9 cellular contexts compared by ENCODE assay signal in genomic region chr11:120334894-120335462, GRCh38. TPM values are rescaled to one million over a fixed set of nuclear protein-coding genes. Genes with fewer than 3 reads are reported as not detected.
DNase-seq lines count a peak whose midpoint lies in the region; ATAC-seq and TF ChIP-seq lines count a peak whose summit lies in the region.
"Had no signal": no experiment of that assay in that cellular context is flagged by ENCODE, and none has a peak within 500 bp of the region (broad histone marks: within the 10 kb centered on the region; RNA-seq: fewer than 3 reads in every experiment).

No MANE protein-coding gene starts in this region.

- H3K4me3 Mint-ChIP-seq in Calu3 (ENCODE audit: low read depth, unreplicated experiment), result peak overlapping the region; percentile 93
- H3K4me3 Mint-ChIP-seq in activated CD4-positive, alpha-beta memory T cell treated with anti-CD3 and anti-CD28 coated beads, Interleukin-2, amount 10 ng/mL, durations not matched to agents 7 days and 5 days, result peak overlapping the region; percentile 59
- H3K4me3 Mint-ChIP-seq in stimulated activated naive CD8-positive, alpha-beta T cell treated with anti-CD3 and anti-CD28 coated beads, Interleukin-15, amount 100 ng/mL, for 72 hours, result peak overlapping the region; percentile 56 to 62

- BruUV-seq in Calu3 (replicated peaks; lab: Mats Ljungman, UMichigan), result no TSS peak

- DNase-seq in Calu3 (peak; percentile 62), HL-60 (ENCODE audit: low read depth in 1 of 2, low spot score in 1 of 2) (peak; percentile 59 to 65), NCI-H774 (lab: John Stamatoyannopoulos, UW) (peak; percentile 89), epithelial cell of prostate (ENCODE audit: low read depth, low spot score) (peak; percentile 37)
- peak; percentile 63 for DNase-seq in activated CD4-positive, alpha-beta memory T cell treated with anti-CD3 and anti-CD28 coated beads, Interleukin-2, amount 10 ng/mL, durations not matched to agents 7 days and 5 days
- peak; percentile 47 to 63 for DNase-seq in stimulated activated naive CD8-positive, alpha-beta T cell treated with anti-CD3 and anti-CD28 coated beads, Interleukin-15, amount 100 ng/mL, for 72 hours

- H3K27me3 ChIP-seq in HL-60 (ENCODE audit: insufficient read depth, poor library complexity, severe bottlenecking) (peaks cover 60% of the 10 kb centered on the region), mucosa of rectum (ENCODE audit: control insufficient read depth in 2 of 2, insufficient read depth in 2 of 2, low read length in 2 of 2) (no peaks in the 10 kb centered on the region)

- H3K27ac Mint-ChIP-seq in Calu3 (ENCODE audit: unreplicated experiment), result peak overlapping the region; percentile 10
- H3K27ac Mint-ChIP-seq in activated CD4-positive, alpha-beta memory T cell treated with anti-CD3 and anti-CD28 coated beads, Interleukin-2, amount 10 ng/mL, durations not matched to agents 7 days and 5 days, result no peak overlapping the region
- H3K27ac Mint-ChIP-seq in stimulated activated naive CD8-positive, alpha-beta T cell treated with anti-CD3 and anti-CD28 coated beads, Interleukin-15, amount 100 ng/mL, for 72 hours, result no peak overlapping the region

- H3K27me3 Mint-ChIP-seq in Calu3 (ENCODE audit: unreplicated experiment), result no peaks in the 10 kb centered on the region
- peaks cover 50% of the 10 kb centered on the region for H3K27me3 Mint-ChIP-seq in activated CD4-positive, alpha-beta memory T cell treated with anti-CD3 and anti-CD28 coated beads, Interleukin-2, amount 10 ng/mL, durations not matched to agents 7 days and 5 days
- peaks cover 68% of the 10 kb centered on the region for H3K27me3 Mint-ChIP-seq in stimulated activated naive CD8-positive, alpha-beta T cell treated with anti-CD3 and anti-CD28 coated beads, Interleukin-15, amount 100 ng/mL, for 72 hours

- TF ChIP-seq CTCF in Calu3 (IDR thresholded peaks at IDR 0.05; ENCODE audit: unreplicated experiment), result peak; percentile 30
- TF ChIP-seq CTCF in HL-60 (IDR thresholded peaks at IDR 0.05; ENCODE audit: insufficient read depth, low read length), result peak; percentile 30

- H3K27ac ChIP-seq in HL-60 (replicated peaks), result no peak overlapping the region
- H3K27ac ChIP-seq in epithelial cell of prostate, result peak overlapping the region; percentile 91
- H3K27ac ChIP-seq in mucosa of rectum (ENCODE audit: low read depth in 2 of 2, low read length in 2 of 2), result peak overlapping the region; percentile 87 to 94

- H3K9me3 ChIP-seq in mucosa of rectum (ENCODE audit: control insufficient read depth in 2 of 2, low read length in 2 of 2), result no peaks in the 10 kb centered on the region

- peak overlapping the region; percentile 57 to 89 for H3K9ac ChIP-seq in mucosa of rectum (ENCODE audit: low read depth in 1 of 2, low read length in 2 of 2)

- CTCF ChIA-PET in Calu3 (lab: Charles Lee), result interaction anchor here (0.7 to 1.5 kb wide), 7 partner anchors 14 to 449 kb away, joined by 3 to 9 read pairs (median 4); no protein-coding TSS in a partner anchor
- CTCF ChIA-PET in activated CD4-positive, alpha-beta memory T cell treated with anti-CD3 and anti-CD28 coated beads, Interleukin-2, amount 10 ng/mL, durations not matched to agents 7 days and 5 days (lab: Charles Lee), result interaction anchor here (0.9 to 2.3 kb wide), 10 partner anchors 8 to 350 kb away, joined by 3 to 11 read pairs (median 4); no protein-coding TSS in a partner anchor

- H3K4me3 ChIP-seq in HL-60 (replicated peaks; ENCODE audit: insufficient read depth, low read length), result no peak overlapping the region
- peak overlapping the region; percentile 74 to 91 for H3K4me3 ChIP-seq in mucosa of rectum (ENCODE audit: low read length in 2 of 2)

- no peak for ATAC-seq in stimulated activated naive CD8-positive, alpha-beta T cell treated with anti-CD3 and anti-CD28 coated beads, Interleukin-15, amount 100 ng/mL, for 72 hours
- no peak for ATAC-seq in HG03159 (IDR thresholded peaks at IDR 0.05; ENCODE audit: unreplicated experiment)

- intact Hi-C loops in Calu3 (cut with micrococcal nuclease; ENCODE audit: unreplicated experiment), result loop anchor here (5.0 to 10.0 kb wide), 2 partner anchors 152 to 350 kb away; no protein-coding TSS in a partner anchor

- no peaks in the 10 kb centered on the region for H3K9me3 Mint-ChIP-seq in Calu3 (ENCODE audit: low read depth, unreplicated experiment)
- H3K9me3 Mint-ChIP-seq in activated CD4-positive, alpha-beta memory T cell treated with anti-CD3 and anti-CD28 coated beads, Interleukin-2, amount 10 ng/mL, durations not matched to agents 7 days and 5 days, result no peaks in the 10 kb centered on the region
- H3K9me3 Mint-ChIP-seq in stimulated activated naive CD8-positive, alpha-beta T cell treated with anti-CD3 and anti-CD28 coated beads, Interleukin-15, amount 100 ng/mL, for 72 hours, result no peaks in the 10 kb centered on the region
- H3K9me3 Mint-ChIP-seq: activated naive CD4-positive, alpha-beta T cell treated with anti-CD3 and anti-CD28 coated beads, Interleukin-2, amount 50 U/mL, for 72 hours had no signal

- peaks cover 12 to 21% of the 10 kb centered on the region in 2 donors for H3K4me1 ChIP-seq in mucosa of rectum (ENCODE audit: control insufficient read depth in 2 of 2, insufficient read depth in 2 of 2, low read length in 2 of 2)

- H3K36me3 ChIP-seq in mucosa of rectum (ENCODE audit: control insufficient read depth in 2 of 2, insufficient read depth in 2 of 2, low read length in 2 of 2), result no peaks in the 10 kb centered on the region

- POLR2A ChIA-PET in activated CD4-positive, alpha-beta memory T cell treated with anti-CD3 and anti-CD28 coated beads, Interleukin-2, amount 10 ng/mL, durations not matched to agents 7 days and 5 days (lab: Charles Lee), result interaction anchor here (1.1 to 1.8 kb wide), 3 partner anchors 8 to 31 kb away, joined by 3 to 4 read pairs (median 4); no protein-coding TSS in a partner anchor

- peaks cover 39% of the 10 kb centered on the region for H3K36me3 Mint-ChIP-seq in Calu3 (ENCODE audit: insufficient read depth, unreplicated experiment)
- H3K36me3 Mint-ChIP-seq in activated CD4-positive, alpha-beta memory T cell treated with anti-CD3 and anti-CD28 coated beads, Interleukin-2, amount 10 ng/mL, durations not matched to agents 7 days and 5 days (ENCODE audit: low read depth), result no peaks in the 10 kb centered on the region

- peaks cover 12% of the 10 kb centered on the region for H3K4me1 Mint-ChIP-seq in Calu3 (ENCODE audit: low read depth, unreplicated experiment)
- H3K4me1 Mint-ChIP-seq in activated CD4-positive, alpha-beta memory T cell treated with anti-CD3 and anti-CD28 coated beads, Interleukin-2, amount 10 ng/mL, durations not matched to agents 7 days and 5 days, result peaks cover 37% of the 10 kb centered on the region
- peaks cover 18% of the 10 kb centered on the region for H3K4me1 Mint-ChIP-seq in stimulated activated naive CD8-positive, alpha-beta T cell treated with anti-CD3 and anti-CD28 coated beads, Interleukin-15, amount 100 ng/mL, for 72 hours

RNA-seq across cellular contexts. Expression of gene ARHGEF12, which starts 1.2 kb away (rescaled TPM):
- 50.0 and 55.2 TPM in 2 replicates for total RNA-seq in Calu3 (2022)
- 10 to 100 TPM; 19.7 to 21.5 TPM for total RNA-seq in activated CD4-positive, alpha-beta memory T cell treated with anti-CD3 and anti-CD28 coated beads, Interleukin-2, amount 10 ng/mL, durations not matched to agents 7 days and 5 days

RNA-seq across cellular contexts. Expression of gene TLCD5, which starts 9.9 kb away (rescaled TPM):
- 4.9 and 5.9 TPM in 2 replicates for total RNA-seq in Calu3 (2022)
- 1 to 10 TPM; 1.2 to 1.4 TPM for total RNA-seq in activated CD4-positive, alpha-beta memory T cell treated with anti-CD3 and anti-CD28 coated beads, Interleukin-2, amount 10 ng/mL, durations not matched to agents 7 days and 5 days

Comparison
In these comparisons a context has a peak if more than half of its experiments do, and no peak if none do; other contexts are left out.
1. DNase-seq: peak in every context shown above with its lines; median percentile 89 in NCI-H774; 63 in activated CD4-positive, alpha-beta memory T cell treated with anti-CD3 and anti-CD28 coated beads, Interleukin-2, amount 10 ng/mL, durations not matched to agents 7 days and 5 days; 62 in Calu3; 62 in HL-60; 55 in stimulated activated naive CD8-positive, alpha-beta T cell treated with anti-CD3 and anti-CD28 coated beads, Interleukin-15, amount 100 ng/mL, for 72 hours; 37 in epithelial cell of prostate.